In the genomic region with DNA sequence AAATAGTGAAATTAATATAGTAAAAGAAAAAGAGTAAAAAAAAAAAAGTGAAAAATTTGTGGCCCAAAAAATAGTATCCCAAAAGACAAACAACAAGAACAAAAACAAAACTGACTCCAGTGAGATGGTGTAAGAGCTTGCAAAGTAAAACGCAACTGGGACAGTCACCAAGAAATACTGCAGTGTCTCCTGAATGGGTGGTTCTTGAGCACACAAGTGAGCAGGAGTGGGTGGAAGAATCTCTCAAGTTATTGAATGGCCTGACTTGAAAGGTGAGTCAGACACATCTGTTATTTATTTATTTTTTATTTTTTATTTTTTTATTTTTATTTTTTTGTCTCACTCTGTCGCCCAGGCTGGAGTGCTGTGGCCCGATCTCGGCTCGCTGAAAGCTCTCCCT, we compare ENCODE assay signal across 20 cellular contexts. TPM values are rescaled to one million over a fixed set of nuclear protein-coding genes. Genes with fewer than 3 reads are reported as not detected.
DNase-seq lines count a peak whose midpoint lies in the region; ATAC-seq and TF ChIP-seq lines count a peak whose summit lies in the region.
"Had no signal": no experiment of that assay in that cellular context is flagged by ENCODE, and none has a peak within 500 bp of the region (broad histone marks: within the 10 kb centered on the region; RNA-seq: fewer than 3 reads in every experiment).

No MANE protein-coding gene starts in this region.

- no peaks in the 10 kb centered on the region for H3K36me3 ChIP-seq in thyroid gland

- DNase-seq in activated naive CD4-positive, alpha-beta T cell treated with Interleukin-2 at 50 U/mL for 16 hours = no peak
- DNase-seq in T-helper 17 cell (no peak), fibroblast of villous mesenchyme (ENCODE audit: low read depth) (peak; percentile 11), thyroid gland (peak; percentile 62 to 64), H4 (ENCODE audit: low spot score) (no peak), UCSD-AML1 (lab: John Stamatoyannopoulos, UW; ENCODE audit: unreplicated experiment) (no peak), ACHN (no peak)
- DNase-seq: activated CD8-positive, alpha-beta T cell treated with anti-CD3 and anti-CD28 coated beads for 36 hours; activated gamma-delta T cell; Caco-2; dermis blood vessel endothelial cell; esophagus squamous epithelium; hypothalamus; left cardiac atrium; NCI-H1417; NCI-H2171 treated with DMSO at 0.1 percent for 48 hours; NCI-H82 had no signal

- H3K4me3 Mint-ChIP-seq in activated naive CD4-positive, alpha-beta T cell treated with anti-CD3 and anti-CD28 coated beads, Interleukin-2, amount 50 U/mL, for 24 hours = peak overlapping the region; percentile 94
- H3K4me3 Mint-ChIP-seq in T-helper 17 cell = peak overlapping the region; percentile 75

- in situ Hi-C loops in ACHN (cut with HindIII; ENCODE audit: low pct_ligation_motif_present, low pct_unique_long_range_greater_than_20kb, low sequenced_read_pairs) = no loop called here

- peak overlapping the region; percentile 14 to 65 (median 50) for H3K27ac ChIP-seq in thyroid gland
- H3K27ac ChIP-seq: esophagus squamous epithelium had no signal

- WGBS in thyroid gland, 2 donors = 66 to 83% methylated on average over 5 of the region's 5 CpGs

- peaks cover 34% of the 10 kb centered on the region for H3K36me3 Mint-ChIP-seq in activated naive CD4-positive, alpha-beta T cell treated with anti-CD3 and anti-CD28 coated beads, Interleukin-2, amount 50 U/mL, for 24 hours
- H3K36me3 Mint-ChIP-seq in T-helper 17 cell (ENCODE audit: low read depth) = peaks cover 3% of the 10 kb centered on the region

- TF ChIP-seq POLR2A in thyroid gland (IDR thresholded peaks at IDR 0.05) = peak in 1 of 2 donors; percentile 18

- H3K27me3 Mint-ChIP-seq in activated naive CD4-positive, alpha-beta T cell treated with anti-CD3 and anti-CD28 coated beads, Interleukin-2, amount 50 U/mL, for 24 hours = no peaks in the 10 kb centered on the region
- no peaks in the 10 kb centered on the region for H3K27me3 Mint-ChIP-seq in T-helper 17 cell
- H3K27me3 Mint-ChIP-seq: activated CD8-positive, alpha-beta T cell treated with anti-CD3 and anti-CD28 coated beads for 36 hours; stimulated activated naive CD8-positive, alpha-beta T cell treated with anti-CD3 and anti-CD28 coated beads, Interleukin-15, Interleukin-2, amounts not matched to agents 100 ng/mL and 50 ng/mL, for 24 hours had no signal

- H3K27me3 ChIP-seq in thyroid gland = no peaks in the 10 kb centered on the region
- H3K27me3 ChIP-seq: esophagus squamous epithelium had no signal

- H3K4me1 Mint-ChIP-seq in activated naive CD4-positive, alpha-beta T cell treated with anti-CD3 and anti-CD28 coated beads, Interleukin-2, amount 50 U/mL, for 24 hours = peaks cover 48% of the 10 kb centered on the region
- H3K4me1 Mint-ChIP-seq in T-helper 17 cell = peaks cover 20% of the 10 kb centered on the region

- H3K27ac Mint-ChIP-seq in activated naive CD4-positive, alpha-beta T cell treated with anti-CD3 and anti-CD28 coated beads, Interleukin-2, amount 50 U/mL, for 24 hours = peak overlapping the region; percentile 41
- H3K27ac Mint-ChIP-seq in T-helper 17 cell = no peak overlapping the region
- H3K27ac Mint-ChIP-seq: activated CD8-positive, alpha-beta T cell treated with anti-CD3 and anti-CD28 coated beads for 36 hours; stimulated activated naive CD8-positive, alpha-beta T cell treated with anti-CD3 and anti-CD28 coated beads, Interleukin-15, Interleukin-2, amounts not matched to agents 100 ng/mL and 50 ng/mL, for 24 hours had no signal

- no peaks in the 10 kb centered on the region for H3K9me3 ChIP-seq in T-helper 17 cell (ENCODE audit: control insufficient read depth, low read length, poor library complexity, severe bottlenecking)
- H3K9me3 ChIP-seq in thyroid gland = no peaks in the 10 kb centered on the region
- H3K9me3 ChIP-seq: Caco-2 had no signal

- ATAC-seq in T-helper 17 cell = no peak
- ATAC-seq: activated CD8-positive, alpha-beta T cell treated with anti-CD3 and anti-CD28 coated beads for 36 hours; GM12878; left cardiac atrium had no signal

- intact Hi-C loops in thyroid gland (cut with DNase I) = no loop called here

- H3K4me3 ChIP-seq in fibroblast of villous mesenchyme (ENCODE audit: low read depth, low read length) = no peak overlapping the region
- no peak overlapping the region for H3K4me3 ChIP-seq in thyroid gland (replicated peaks in 1 of 3)

- no peak for TF ChIP-seq CTCF in fibroblast of villous mesenchyme (IDR thresholded peaks at IDR 0.05; ENCODE audit: insufficient read depth, low read depth, low read length)
- TF ChIP-seq CTCF in thyroid gland (IDR thresholded peaks at IDR 0.05) = no peak

- peaks cover 36 to 37% of the 10 kb centered on the region in 2 donors for H3K4me1 ChIP-seq in thyroid gland
- H3K4me1 ChIP-seq: Caco-2 had no signal

- H3K9me3 Mint-ChIP-seq in activated naive CD4-positive, alpha-beta T cell treated with anti-CD3 and anti-CD28 coated beads, Interleukin-2, amount 50 U/mL, for 24 hours = peaks cover 16% of the 10 kb centered on the region

RNA-seq across cellular contexts. Expression of gene ZNF493, which starts 1.9 kb away (rescaled TPM):
- total RNA-seq in T-helper 17 cell (10 to 100 TPM; 25.6 to 33.9 TPM), fibroblast of villous mesenchyme (11.0 and 11.2 TPM in 2 replicates), thyroid gland (10 to 100 TPM; 65.7 to 92.3 (median 77.8) TPM)
- 3.6 and 8.9 TPM in 2 replicates for total RNA-seq in H4 (2014; rRNA removed; shearing (Covaris generic))

RNA-seq across cellular contexts. Expression of gene ZNF738, which starts 40.1 kb away (rescaled TPM):
- total RNA-seq in T-helper 17 cell (1 to 10 TPM; 7.5 to 7.9 TPM), fibroblast of villous mesenchyme (5.2 and 9.1 TPM in 2 replicates), thyroid gland (1 to 10 TPM; 3.1 to 8.6 (median 6.2) TPM)
- 9.7 and 11.2 TPM in 2 replicates for total RNA-seq in H4 (2014; rRNA removed; shearing (Covaris generic))

Comparison
In these comparisons a context has a peak if more than half of its experiments do, and no peak if none do; other contexts are left out.
1. DNase-seq: peak in fibroblast of villous mesenchyme (single experiment) and thyroid gland (2 of 2); none in activated naive CD4-positive, alpha-beta T cell treated with Interleukin-2 at 50 U/mL for 16 hours (single experiment), T-helper 17 cell (0 of 3), H4 (single experiment), UCSD-AML1 (single experiment) and ACHN (single experiment).